Comparison of ENCODE assay signal across 2 cellular contexts in the genomic region with DNA sequence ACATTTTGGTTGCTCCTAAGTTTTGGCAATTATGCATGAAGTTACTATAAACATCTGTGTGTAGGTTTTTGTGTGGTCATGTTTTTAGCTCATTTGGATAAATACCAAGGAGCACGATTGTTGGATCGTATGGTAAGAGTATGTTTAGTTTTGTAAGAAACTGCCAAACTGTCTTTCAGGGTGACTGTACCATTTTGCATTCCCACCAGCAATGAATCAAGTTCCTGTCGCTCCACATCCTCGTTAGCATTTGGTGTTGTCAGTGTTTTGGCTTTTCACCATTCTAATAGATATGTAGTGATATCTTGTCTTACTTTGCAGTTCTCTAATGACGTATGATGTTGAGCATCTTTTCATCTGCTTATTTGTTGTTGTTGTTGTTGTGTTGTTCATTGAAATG.
TF ChIP-seq lines count a peak whose summit lies in the region.

No MANE protein-coding gene starts in this region.

TF ChIP-seq in IMR-90, 13 proteins besides CTCF, POLR2A, EP300 and RAD21:
- no peak for TF ChIP-seq NFE2L2 (IDR thresholded peaks at IDR 0.05; ENCODE audit: low read depth, low read length)
- TF ChIP-seq RCOR1 (IDR thresholded peaks at IDR 0.05; ENCODE audit: insufficient replicate concordance, low read length), result no peak
- no peak for TF ChIP-seq FOS (IDR thresholded peaks at IDR 0.05; ENCODE audit: low read depth, low read length)
- no peak for TF ChIP-seq CEBPB (IDR thresholded peaks at IDR 0.05; ENCODE audit: low read depth, low read length)
- TF ChIP-seq BHLHE40 (IDR thresholded peaks at IDR 0.05; ENCODE audit: low read depth, low read length), result no peak
- TF ChIP-seq, protein P1, sequence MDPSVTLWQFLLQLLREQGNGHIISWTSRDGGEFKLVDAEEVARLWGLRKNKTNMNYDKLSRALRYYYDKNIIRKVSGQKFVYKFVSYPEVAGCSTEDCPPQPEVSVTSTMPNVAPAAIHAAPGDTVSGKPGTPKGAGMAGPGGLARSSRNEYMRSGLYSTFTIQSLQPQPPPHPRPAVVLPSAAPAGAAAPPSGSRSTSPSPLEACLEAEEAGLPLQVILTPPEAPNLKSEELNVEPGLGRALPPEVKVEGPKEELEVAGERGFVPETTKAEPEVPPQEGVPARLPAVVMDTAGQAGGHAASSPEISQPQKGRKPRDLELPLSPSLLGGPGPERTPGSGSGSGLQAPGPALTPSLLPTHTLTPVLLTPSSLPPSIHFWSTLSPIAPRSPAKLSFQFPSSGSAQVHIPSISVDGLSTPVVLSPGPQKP (IDR thresholded peaks at IDR 0.05; ENCODE audit: borderline replicate concordance, low read depth, low read length), result no peak
- no peak for TF ChIP-seq MXI1 (IDR thresholded peaks at IDR 0.05; ENCODE audit: borderline replicate concordance, low read depth, low read length)
- no peak for TF ChIP-seq SMC3 (IDR thresholded peaks at IDR 0.05; ENCODE audit: low read depth, low read length)
- TF ChIP-seq MAZ (IDR thresholded peaks at IDR 0.05; ENCODE audit: borderline replicate concordance, low read depth, low read length), result no peak
- TF ChIP-seq, protein P2, sequence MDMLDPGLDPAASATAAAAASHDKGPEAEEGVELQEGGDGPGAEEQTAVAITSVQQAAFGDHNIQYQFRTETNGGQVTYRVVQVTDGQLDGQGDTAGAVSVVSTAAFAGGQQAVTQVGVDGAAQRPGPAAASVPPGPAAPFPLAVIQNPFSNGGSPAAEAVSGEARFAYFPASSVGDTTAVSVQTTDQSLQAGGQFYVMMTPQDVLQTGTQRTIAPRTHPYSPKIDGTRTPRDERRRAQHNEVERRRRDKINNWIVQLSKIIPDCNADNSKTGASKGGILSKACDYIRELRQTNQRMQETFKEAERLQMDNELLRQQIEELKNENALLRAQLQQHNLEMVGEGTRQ (IDR thresholded peaks at IDR 0.05; ENCODE audit: low read depth, low read length), result no peak
- TF ChIP-seq CHD1 (IDR thresholded peaks at IDR 0.05; ENCODE audit: low read depth, low read length), result no peak
- no peak for TF ChIP-seq RFX5 (IDR thresholded peaks at IDR 0.05; ENCODE audit: low read depth, low read length)
- no peak for TF ChIP-seq MAFK (IDR thresholded peaks at IDR 0.05; ENCODE audit: low read depth, low read length)

TF ChIP-seq in K562, 482 proteins besides CTCF, POLR2A, EP300 and RAD21:
- TF ChIP-seq TBL1XR1 (IDR thresholded peaks at IDR 0.05; ENCODE audit: low read length in 2 of 2) (no peak), MEIS2 (IDR thresholded peaks at IDR 0.05; ENCODE audit: partially characterized antibody) (peak; percentile 51), SETDB1 (IDR thresholded peaks at IDR 0.05; ENCODE audit: low read length) (no peak), SMARCA5 (IDR thresholded peaks at IDR 0.05) (no peak), NFIC (IDR thresholded peaks at IDR 0.05) (no peak), KLF6 (CRISPR knock-in tag; IDR thresholded peaks at IDR 0.05; ENCODE audit: borderline replicate concordance) (no peak), RBM25 (IDR thresholded peaks at IDR 0.05; ENCODE audit: low read depth, low read length, severe bottlenecking) (peak; percentile 68)
- TF ChIP-seq, protein P3, sequence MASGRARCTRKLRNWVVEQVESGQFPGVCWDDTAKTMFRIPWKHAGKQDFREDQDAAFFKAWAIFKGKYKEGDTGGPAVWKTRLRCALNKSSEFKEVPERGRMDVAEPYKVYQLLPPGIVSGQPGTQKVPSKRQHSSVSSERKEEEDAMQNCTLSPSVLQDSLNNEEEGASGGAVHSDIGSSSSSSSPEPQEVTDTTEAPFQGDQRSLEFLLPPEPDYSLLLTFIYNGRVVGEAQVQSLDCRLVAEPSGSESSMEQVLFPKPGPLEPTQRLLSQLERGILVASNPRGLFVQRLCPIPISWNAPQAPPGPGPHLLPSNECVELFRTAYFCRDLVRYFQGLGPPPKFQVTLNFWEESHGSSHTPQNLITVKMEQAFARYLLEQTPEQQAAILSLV (tag; IDR thresholded peaks at IDR 0.05), result no peak
